11 cellular contexts compared by ENCODE assay signal in the genomic region with DNA sequence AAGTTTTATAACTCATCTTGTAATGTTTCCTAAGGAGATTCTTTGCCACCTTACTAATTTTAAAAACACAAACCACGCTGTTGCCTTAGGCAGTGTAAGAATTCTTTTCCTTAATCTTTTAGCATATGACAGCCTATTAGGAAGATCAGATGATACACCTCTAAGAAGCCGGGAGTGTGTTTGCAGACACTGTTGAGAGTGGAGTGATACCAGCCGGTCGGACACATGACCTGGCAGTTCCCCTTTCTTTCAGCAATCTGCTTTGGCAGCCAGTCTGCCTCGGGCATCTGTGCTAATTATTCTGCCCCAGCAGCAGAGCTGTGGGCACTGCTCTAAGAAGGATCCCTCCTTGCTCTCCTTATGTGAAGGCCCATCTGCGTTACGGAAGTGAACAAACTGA. TPM values are rescaled to one million over a fixed set of nuclear protein-coding genes. Genes with fewer than 3 reads are reported as not detected.
DNase-seq lines count a peak whose midpoint lies in the region; ATAC-seq, FAIRE-seq and TF ChIP-seq lines count a peak whose summit lies in the region.
"Had no signal": no experiment of that assay in that cellular context is flagged by ENCODE, and none has a peak within 500 bp of the region (broad histone marks: within the 10 kb centered on the region; RNA-seq: fewer than 3 reads in every experiment).

No MANE protein-coding gene starts in this region.

- ATAC-seq in GM18858 (IDR thresholded peaks at IDR 0.05; ENCODE audit: unreplicated experiment) (no peak), HG03520 (IDR thresholded peaks at IDR 0.05; ENCODE audit: unreplicated experiment) (no peak)

- no peaks in the 10 kb centered on the region for H3K27me3 ChIP-seq in bronchial epithelial cell (ENCODE audit: control insufficient read depth, insufficient read depth, low read length)

- H3K4me3 ChIP-seq in bronchial epithelial cell (ENCODE audit: low read depth, low read length), result no peak overlapping the region

- DNase-seq in Daoy (ENCODE audit: low read depth) (peak; percentile 18), NCI-H226 (peak; percentile 34), bronchial epithelial cell (ENCODE audit: low read depth) (peak; percentile 76), midbrain (lab: John Stamatoyannopoulos, UW) (peak; percentile 17), GM19238 (ENCODE audit: insufficient read length, low spot score) (no peak), SK-N-DZ (ENCODE audit: low spot score) (no peak)
- DNase-seq: activated CD8-positive, alpha-beta memory T cell treated with anti-CD3 and anti-CD28 coated beads, Interleukin-2, amount 50 U/mL, for 48 hours; stimulated activated CD4-positive, alpha-beta T cell treated with anti-CD3 and anti-CD28 coated beads, Interleukin-12 subunit alpha, Interleukin-12 subunit beta, amount 100 ng/mL, for 4 hours had no signal

- no peaks in the 10 kb centered on the region for H3K36me3 ChIP-seq in bronchial epithelial cell (ENCODE audit: control insufficient read depth, insufficient read depth, low read length)

- no peak for FAIRE-seq in bronchial epithelial cell (lab: Jason Lieb, UNC)
- FAIRE-seq: GM19239 had no signal

- no peak for TF ChIP-seq CTCF in bronchial epithelial cell (IDR thresholded peaks at IDR 0.05; ENCODE audit: insufficient read depth, low read length, severe bottlenecking)

RNA-seq across cellular contexts. Expression of gene PLCB4, which starts 50.9 kb away (rescaled TPM):
- 0.54 and 3.7 TPM in 2 replicates for total RNA-seq in Daoy (2014; rRNA removed; shearing (Covaris generic))
- total RNA-seq in bronchial epithelial cell, result 1.6 and 2.0 TPM in 2 replicates
- 11.7 and 28.5 TPM in 2 replicates for polyA plus RNA-seq in SK-N-DZ (2014; cell fraction: cytosol; rRNA removed)
- 13.1 and 16.2 TPM in 2 replicates for polyA plus RNA-seq in SK-N-DZ (2014; cell fraction: nucleus; rRNA removed)

Comparison
In these comparisons a context has a peak if more than half of its experiments do, and no peak if none do; other contexts are left out.
1. DNase-seq: peak in Daoy (single experiment), NCI-H226 (single experiment), bronchial epithelial cell (single experiment) and midbrain (single experiment); none in GM19238 (single experiment) and SK-N-DZ (single experiment).